15 cellular contexts compared by ENCODE assay signal in genomic region chr16:70526403-70526802, GRCh38. TPM values are rescaled to one million over a fixed set of nuclear protein-coding genes. Genes with fewer than 3 reads are reported as not detected.
A peak's percentile ranks its signal among the peaks of the same experiment; 100 is the strongest.
DNase-seq lines count a peak whose midpoint lies in the region; ATAC-seq, FAIRE-seq and TF ChIP-seq lines count a peak whose summit lies in the region.
"Had no signal": no experiment of that assay in that cellular context is flagged by ENCODE, and none has a peak within 500 bp of the region (broad histone marks: within the 10 kb centered on the region; RNA-seq: fewer than 3 reads in every experiment).

No MANE protein-coding gene starts in this region.

- CTCF ChIA-PET in HepG2 (lab: Yijun Ruan, JAX; ENCODE audit: low intra/inter-chr PET ratio, low total read pairs): no interaction called here

- TF ChIP-seq POLR2A in HepG2 (IDR thresholded peaks at IDR 0.05; ENCODE audit: insufficient read depth in 1 of 2, low read depth in 2 of 2, low read length in 2 of 2) (no peak), right lobe of liver (IDR thresholded peaks at IDR 0.05) (no peak)

- H3K4me1 Mint-ChIP-seq in T-helper 17 cell (peaks cover 51% of the 10 kb centered on the region), glutamatergic neuron (ENCODE audit: low read depth, unreplicated experiment) (peaks cover 17% of the 10 kb centered on the region), type B pancreatic cell (ENCODE audit: unreplicated experiment) (peaks cover 28% of the 10 kb centered on the region)

- peak overlapping the region; percentile 99 for H3K4me3 Mint-ChIP-seq in T-helper 17 cell
- H3K4me3 Mint-ChIP-seq in glutamatergic neuron (ENCODE audit: unreplicated experiment): peak overlapping the region; percentile 43
- peak overlapping the region; percentile 78 for H3K4me3 Mint-ChIP-seq in type B pancreatic cell

- in situ Hi-C loops in HepG2 (cut with HindIII; ENCODE audit: extremely low pct_ligation_motif_present, low pct_unique_long_range_greater_than_20kb): no loop called here

- H3K4me1 ChIP-seq in HepG2 (ENCODE audit: insufficient read depth, low read length) (peaks cover 53% of the 10 kb centered on the region), right lobe of liver (peaks cover 0 to 37% (median 7%) of the 10 kb centered on the region in 4 donors)

- peaks cover 0 to 5% of the 10 kb centered on the region in 2 experiments; a peak in 1 of 5 replicates for H3K27me3 ChIP-seq in HepG2 (ENCODE audit: control insufficient read depth in 1 of 2, insufficient read depth in 2 of 2, low read length in 2 of 2)
- no peaks in the 10 kb centered on the region for H3K27me3 ChIP-seq in right lobe of liver
- H3K27me3 ChIP-seq: thyroid gland had no signal

- FAIRE-seq in HepG2 (lab: Jason Lieb, UNC): no peak

- no peaks in the 10 kb centered on the region for H3K27me3 Mint-ChIP-seq in T-helper 17 cell
- peaks cover 6% of the 10 kb centered on the region for H3K27me3 Mint-ChIP-seq in glutamatergic neuron (ENCODE audit: unreplicated experiment)
- no peaks in the 10 kb centered on the region for H3K27me3 Mint-ChIP-seq in type B pancreatic cell

- ATAC-seq in HepG2: no peak
- ATAC-seq in right lobe of liver: no peak
- no peak for ATAC-seq in T-helper 17 cell
- no peak for ATAC-seq in GM19328 (IDR thresholded peaks at IDR 0.05; ENCODE audit: unreplicated experiment)
- ATAC-seq: esophagus mucosa had no signal

- H3K4me3 ChIP-seq in HepG2 (replicated peaks in 1 of 3; ENCODE audit: insufficient read depth in 1 of 3, low read depth in 2 of 3, low read length in 3 of 3): peak overlapping the region; percentile 3 to 43 (median 32); a peak in 5 of 6 replicates
- no peak overlapping the region for H3K4me3 ChIP-seq in right lobe of liver
- H3K4me3 ChIP-seq: thyroid gland had no signal

- peaks cover 78% of the 10 kb centered on the region for H3K79me2 ChIP-seq in HepG2 (ENCODE audit: insufficient read depth, low read length)

- H3K27ac Mint-ChIP-seq in T-helper 17 cell: peak overlapping the region; percentile 86
- H3K27ac Mint-ChIP-seq in glutamatergic neuron (ENCODE audit: unreplicated experiment): peak overlapping the region; percentile 15
- peak overlapping the region; percentile 48 for H3K27ac Mint-ChIP-seq in type B pancreatic cell

- peak overlapping the region; percentile 60 for H3K4me2 ChIP-seq in HepG2 (ENCODE audit: low read depth, low read length)

- TF ChIP-seq CTCF in HepG2 (CRISPR knock-in tag; IDR thresholded peaks at IDR 0.05) (no peak), right lobe of liver (IDR thresholded peaks at IDR 0.05) (no peak), glutamatergic neuron (IDR thresholded peaks at IDR 0.05; ENCODE audit: partially characterized antibody, unreplicated experiment) (no peak), type B pancreatic cell (conservative IDR thresholded peaks at IDR 0.05) (no peak)

- TF ChIP-seq RAD21 in HepG2 (CRISPR knock-in tag; IDR thresholded peaks at IDR 0.05): no peak

- H3K36me3 Mint-ChIP-seq in T-helper 17 cell (ENCODE audit: low read depth): peaks cover 16% of the 10 kb centered on the region
- no peaks in the 10 kb centered on the region for H3K36me3 Mint-ChIP-seq in glutamatergic neuron (ENCODE audit: unreplicated experiment)
- H3K36me3 Mint-ChIP-seq in type B pancreatic cell: peaks cover 34% of the 10 kb centered on the region

- H3K27ac ChIP-seq in HepG2 (ENCODE audit: extremely low read length, insufficient read depth, low read length) (peak overlapping the region; percentile 18), right lobe of liver (no peak overlapping the region)
- H3K27ac ChIP-seq: thyroid gland had no signal

- 85% methylated on average over 6 of the region's 6 CpGs for WGBS in HepG2 (ENCODE audit: low lambda C conversion rate)
- WGBS in right lobe of liver (ENCODE audit: insufficient coverage, low coverage, low lambda C conversion rate, missing lambda C conversion rate): 70% methylated on average over 5 of the region's 6 CpGs

- H2AFZ ChIP-seq in HepG2 (ENCODE audit: low read length): no peak overlapping the region

- peak overlapping the region; percentile 33; the same call in 1 of the 2 replicates for H3K9ac ChIP-seq in HepG2 (ENCODE audit: insufficient read depth, low read depth, low read length)

- BruUV-seq in HepG2 (replicated peaks; lab: Mats Ljungman, UMichigan): no TSS peak

- TF ChIP-seq EP300 in HepG2 (IDR thresholded peaks at IDR 0.05; ENCODE audit: low read depth in 2 of 2, low read length in 2 of 2) (no peak), HepG2 (CRISPR knock-in tag; IDR thresholded peaks at IDR 0.05; ENCODE audit: borderline replicate concordance) (no peak)

- H3K9me3 Mint-ChIP-seq in glutamatergic neuron (ENCODE audit: unreplicated experiment): peaks cover 9% of the 10 kb centered on the region
- H3K9me3 Mint-ChIP-seq in type B pancreatic cell: no peaks in the 10 kb centered on the region

- DNase-seq in HepG2 (ENCODE audit: low spot score) (no peak), right lobe of liver (no peak), T-helper 17 cell (no peak), glutamatergic neuron (no peak), type B pancreatic cell (ENCODE audit: extremely low spot score, unreplicated experiment) (no peak), COLO829 (ENCODE audit: low spot score) (no peak)
- no peak for DNase-seq in central memory CD4-positive, alpha-beta T cell
- DNase-seq: activated gamma-delta T cell, DMS79 treated with DMSO at 0.1 percent for 48 hours, midbrain, NCI-H1694, SW 1271, thyroid gland had no signal

- peaks cover 22 to 44% of the 10 kb centered on the region in 2 experiments for H3K36me3 ChIP-seq in HepG2 (replicated peaks in 1 of 2; ENCODE audit: control insufficient read depth in 1 of 2, insufficient read depth in 2 of 2, low read length in 2 of 2)
- H3K36me3 ChIP-seq in right lobe of liver: peaks cover 0 to 41% (median 16%) of the 10 kb centered on the region in 4 donors

- POLR2A ChIA-PET in HepG2 (lab: Yijun Ruan, JAX): interaction anchor here (1.6 to 2.9 kb wide), 2 partner anchors 22 to 146 kb away, joined by 3 to 24 read pairs; no protein-coding TSS in a partner anchor

- intact Hi-C loops in HepG2 (cut with micrococcal nuclease; ENCODE audit: unreplicated experiment): no loop called here
- intact Hi-C loops in right lobe of liver (cut with DNase I): loop anchor here in 1 of 2 donors (5.0 kb wide), 1 partner anchor 126 kb away; no protein-coding TSS in a partner anchor

- H4K20me1 ChIP-seq in HepG2 (ENCODE audit: insufficient read depth, low read length): peaks cover 53% of the 10 kb centered on the region

- H3K9me3 ChIP-seq in HepG2 (ENCODE audit: low read length) (no peaks in the 10 kb centered on the region), right lobe of liver (no peaks in the 10 kb centered on the region), T-helper 17 cell (ENCODE audit: control insufficient read depth, low read length, poor library complexity, severe bottlenecking) (no peaks in the 10 kb centered on the region)
- H3K9me3 ChIP-seq: thyroid gland had no signal

RNA-seq across cellular contexts. Expression of gene SF3B3, which starts 2.8 kb away (rescaled TPM):
- 500 and 817 TPM in 2 replicates for total RNA-seq in HepG2 (2016; rRNA removed; fragmentation: Illumina TruSeq; extraction: Trizol)
- total RNA-seq in HepG2 (2016; cell fraction: cytosol; rRNA removed; fragmentation: Illumina TruSeq; extraction: Trizol; ENCODE audit: low read depth): 52.3 and 54.5 TPM in 2 replicates
- total RNA-seq in HepG2 (2016; cell fraction: insoluble cytoplasmic fraction; rRNA removed; fragmentation: Illumina TruSeq; extraction: Trizol): 484 and 682 TPM in 2 replicates
- 138 and 170 TPM in 2 replicates for total RNA-seq in HepG2 (2016; cell fraction: membrane; rRNA removed; fragmentation: Illumina TruSeq; extraction: Trizol)
- 336 and 347 TPM in 2 replicates for total RNA-seq in HepG2 (2016; cell fraction: nucleus; rRNA removed; fragmentation: Illumina TruSeq; extraction: Trizol)
- 140 and 157 TPM in 2 replicates for polyA plus RNA-seq in HepG2 (2011; rRNA removed)
- 134 and 147 TPM in 2 replicates for polyA plus RNA-seq in HepG2 (2011; cell fraction: cytosol; rRNA removed)
- 150 and 189 TPM in 2 replicates for polyA plus RNA-seq in HepG2 (2011; cell fraction: nucleus; rRNA removed)
- polyA plus RNA-seq in HepG2 (2012): 211 and 269 TPM in 2 replicates
- 31.7 and 36.7 TPM in 2 replicates for polyA plus RNA-seq in HepG2 (2016; cell fraction: cytosol; fragmentation: Illumina TruSeq; extraction: Trizol; ENCODE audit: low read depth)
- polyA plus RNA-seq in HepG2 (2016; cell fraction: insoluble cytoplasmic fraction; fragmentation: Illumina TruSeq; extraction: Trizol; ENCODE audit: low read depth): 551 and 651 TPM in 2 replicates
- 103 and 131 TPM in 2 replicates for polyA plus RNA-seq in HepG2 (2016; cell fraction: membrane; fragmentation: Illumina TruSeq; extraction: Trizol; ENCODE audit: low read depth)
- 452 and 475 TPM in 2 replicates for polyA plus RNA-seq in HepG2 (2016; cell fraction: nucleus; fragmentation: Illumina TruSeq; extraction: Trizol; ENCODE audit: insufficient read depth, low read depth)
- 774 and 825 TPM in 2 replicates for polyA minus RNA-seq in HepG2 (2011; rRNA and poly(A)+ RNA removed; ENCODE audit: low replicate concordance)
- 152 and 162 TPM in 2 replicates for polyA minus RNA-seq in HepG2 (2011; cell fraction: cytosol; rRNA and poly(A)+ RNA removed)
- polyA minus RNA-seq in HepG2 (2011; cell fraction: nucleus; rRNA and poly(A)+ RNA removed): 238 and 284 TPM in 2 replicates
- 100 to 1,000 TPM in 1 of 6 experiments, 10 to 100 TPM in 5; 51.4 to 110 (median 90.7) TPM for total RNA-seq in right lobe of liver
- total RNA-seq in T-helper 17 cell: 100 to 1,000 TPM; 163 to 182 TPM
- total RNA-seq in glutamatergic neuron (ENCODE audit: unreplicated experiment): 278 TPM
- 283 and 429 TPM in 2 replicates for total RNA-seq in type B pancreatic cell (ENCODE audit: low replicate concordance)

RNA-seq across cellular contexts. Expression of gene COG4, which starts 3.0 kb away (rescaled TPM):
- total RNA-seq in HepG2 (2016; rRNA removed; fragmentation: Illumina TruSeq; extraction: Trizol) (73.8 and 85.7 TPM in 2 replicates), right lobe of liver (10 to 100 TPM; 24.5 to 32.9 (median 30.7) TPM), T-helper 17 cell (10 to 100 TPM; 26.3 to 54.0 TPM), glutamatergic neuron (ENCODE audit: unreplicated experiment) (70.8 TPM), type B pancreatic cell (ENCODE audit: low replicate concordance) (79.0 and 96.8 TPM in 2 replicates)
- 9.8 and 10.8 TPM in 2 replicates for total RNA-seq in HepG2 (2016; cell fraction: cytosol; rRNA removed; fragmentation: Illumina TruSeq; extraction: Trizol; ENCODE audit: low read depth)
- 73.6 and 85.8 TPM in 2 replicates for total RNA-seq in HepG2 (2016; cell fraction: insoluble cytoplasmic fraction; rRNA removed; fragmentation: Illumina TruSeq; extraction: Trizol)
- 16.2 and 17.5 TPM in 2 replicates for total RNA-seq in HepG2 (2016; cell fraction: membrane; rRNA removed; fragmentation: Illumina TruSeq; extraction: Trizol)
- total RNA-seq in HepG2 (2016; cell fraction: nucleus; rRNA removed; fragmentation: Illumina TruSeq; extraction: Trizol): 47.2 and 51.5 TPM in 2 replicates
- 51.1 and 52.7 TPM in 2 replicates for polyA plus RNA-seq in HepG2 (2011; rRNA removed)
- 40.4 and 61.2 TPM in 2 replicates for polyA plus RNA-seq in HepG2 (2011; cell fraction: cytosol; rRNA removed)
- polyA plus RNA-seq in HepG2 (2011; cell fraction: nucleus; rRNA removed): 138 and 141 TPM in 2 replicates
- polyA plus RNA-seq in HepG2 (2012): 38.9 and 41.3 TPM in 2 replicates
- 4.5 and 4.8 TPM in 2 replicates for polyA plus RNA-seq in HepG2 (2016; cell fraction: cytosol; fragmentation: Illumina TruSeq; extraction: Trizol; ENCODE audit: low read depth)
- 53.2 and 57.0 TPM in 2 replicates for polyA plus RNA-seq in HepG2 (2016; cell fraction: insoluble cytoplasmic fraction; fragmentation: Illumina TruSeq; extraction: Trizol; ENCODE audit: low read depth)
- polyA plus RNA-seq in HepG2 (2016; cell fraction: membrane; fragmentation: Illumina TruSeq; extraction: Trizol; ENCODE audit: low read depth): 5.8 and 7.8 TPM in 2 replicates
- 75.3 and 76.0 TPM in 2 replicates for polyA plus RNA-seq in HepG2 (2016; cell fraction: nucleus; fragmentation: Illumina TruSeq; extraction: Trizol; ENCODE audit: insufficient read depth, low read depth)
- 62.6 and 88.2 TPM in 2 replicates for polyA minus RNA-seq in HepG2 (2011; rRNA and poly(A)+ RNA removed; ENCODE audit: low replicate concordance)
- polyA minus RNA-seq in HepG2 (2011; cell fraction: cytosol; rRNA and poly(A)+ RNA removed): 21.7 and 23.0 TPM in 2 replicates
- 43.4 and 56.8 TPM in 2 replicates for polyA minus RNA-seq in HepG2 (2011; cell fraction: nucleus; rRNA and poly(A)+ RNA removed)

Comparison
In these comparisons a context has a peak if more than half of its experiments do, and no peak if none do; other contexts are left out.
1. H3K4me3 ChIP-seq: peak in HepG2 (3 of 3); none in right lobe of liver (0 of 3).
2. H3K27ac Mint-ChIP-seq: peak in every context shown above with its lines; median percentile 86 in T-helper 17 cell; 48 in type B pancreatic cell; 15 in glutamatergic neuron.
3. H3K4me3 Mint-ChIP-seq: peak in every context shown above with its lines; median percentile 99 in T-helper 17 cell; 78 in type B pancreatic cell; 43 in glutamatergic neuron.